1 cellular context compared by ENCODE assay signal in genomic region chr7:129262333-129262732, GRCh38.
TF ChIP-seq lines count a peak whose summit lies in the region.

No MANE protein-coding gene starts in this region.

TF ChIP-seq in H1, 55 proteins besides CTCF, POLR2A, EP300 and RAD21:
- TF ChIP-seq BACH1 (IDR thresholded peaks at IDR 0.05; ENCODE audit: low read length) = no peak
- TF ChIP-seq HDAC6 (IDR thresholded peaks at IDR 0.05; ENCODE audit: low read depth, low read length) = no peak
- TF ChIP-seq CREB1 (IDR thresholded peaks at IDR 0.05) = no peak
- TF ChIP-seq SP2 (IDR thresholded peaks at IDR 0.05; ENCODE audit: low read length) = no peak
- no peak for TF ChIP-seq RBBP5 (IDR thresholded peaks at IDR 0.05; ENCODE audit: borderline replicate concordance, low read depth, low read length)
- TF ChIP-seq USF2 (IDR thresholded peaks at IDR 0.05; ENCODE audit: low read length) = no peak
- TF ChIP-seq RFX5 (IDR thresholded peaks at IDR 0.05; ENCODE audit: borderline replicate concordance, low read depth, low read length) = no peak
- TF ChIP-seq TEAD4 (IDR thresholded peaks at IDR 0.05; ENCODE audit: low read depth, low read length) = no peak
- TF ChIP-seq SIX5 (IDR thresholded peaks at IDR 0.05; ENCODE audit: low read depth, low read length) = no peak
- no peak for TF ChIP-seq ATF2 (IDR thresholded peaks at IDR 0.05; ENCODE audit: low read length)
- no peak for TF ChIP-seq BRCA1 (IDR thresholded peaks at IDR 0.05; ENCODE audit: low read depth, low read length)
